ENCODE assay signal across 8 cellular contexts in the genomic region with DNA sequence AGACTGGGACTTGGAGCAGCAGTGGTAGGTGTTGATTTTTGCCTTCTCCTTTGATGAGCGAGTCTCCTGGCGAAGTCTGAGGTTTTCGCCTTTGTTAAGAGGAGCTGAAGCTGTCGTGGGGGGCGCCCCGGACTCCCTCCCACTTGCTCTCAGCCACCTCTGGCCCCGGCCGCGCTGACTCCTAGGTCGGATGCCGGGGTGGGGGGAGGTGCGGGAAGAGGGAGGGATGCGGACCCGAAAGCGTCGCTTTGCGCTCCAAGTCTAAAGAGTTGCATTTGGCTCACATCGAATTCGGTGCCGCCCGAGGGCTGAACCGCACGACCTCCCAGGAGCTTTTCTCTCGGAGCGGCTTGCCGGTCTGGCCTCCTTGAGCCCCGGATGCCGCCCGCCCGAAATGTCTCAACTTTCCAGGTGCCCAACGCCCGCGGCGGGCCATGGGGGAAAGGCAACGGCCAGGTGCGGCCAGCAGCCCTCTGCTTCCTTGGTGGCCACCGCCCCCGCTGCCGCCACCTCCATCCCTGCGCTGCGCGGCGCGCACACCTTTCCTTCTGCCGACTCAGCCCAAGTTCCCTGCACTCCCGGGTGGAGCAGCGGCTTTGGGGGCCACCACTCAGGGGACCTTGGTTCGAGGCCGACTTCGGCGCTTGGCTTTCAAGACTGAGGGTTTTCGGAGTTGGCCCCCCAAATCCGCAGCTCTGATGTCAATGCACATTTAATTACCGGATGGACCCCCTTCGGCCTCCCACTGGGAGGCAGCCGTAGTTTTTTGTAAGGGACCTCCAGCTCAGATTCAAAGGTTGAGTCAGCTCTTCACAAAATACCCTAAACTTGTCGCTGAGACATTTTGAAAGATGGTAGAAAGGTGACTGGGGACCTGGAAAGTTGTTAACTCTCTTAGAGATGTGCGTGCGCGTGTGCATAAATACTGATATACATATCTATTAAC. TPM values are rescaled to one million over a fixed set of nuclear protein-coding genes. Genes with fewer than 3 reads are reported as not detected.
A peak's percentile ranks its signal among the peaks of the same experiment; 100 is the strongest.
DNase-seq lines count a peak whose midpoint lies in the region; ATAC-seq and TF ChIP-seq lines count a peak whose summit lies in the region.

No MANE protein-coding gene starts in this region.

- H3K27ac ChIP-seq in Peyer's patch = no peak overlapping the region
- H3K27ac ChIP-seq in dorsolateral prefrontal cortex = peak overlapping the region in 6 of 59 donors; percentile 10 to 55 (median 40)

- H3K36me3 Mint-ChIP-seq in activated CD4-positive, alpha-beta T cell treated with anti-CD3 and anti-CD28 coated beads for 36 hours (ENCODE audit: low read depth) = no peaks in the 10 kb centered on the region
- no peaks in the 10 kb centered on the region for H3K36me3 Mint-ChIP-seq in naive thymus-derived CD8-positive, alpha-beta T cell

- TF ChIP-seq CTCF in Peyer's patch (IDR thresholded peaks at IDR 0.05) = no peak
- no peak for TF ChIP-seq CTCF in dorsolateral prefrontal cortex (IDR thresholded peaks at IDR 0.05 in 54 of 56, conservative IDR thresholded peaks at IDR 0.05 in 2 of 56; ENCODE audit: low read depth in 1 of 56, partially characterized antibody in 56 of 56)

- no peaks in the 10 kb centered on the region for H3K9me3 ChIP-seq in Peyer's patch

- H3K4me3 Mint-ChIP-seq in activated CD4-positive, alpha-beta T cell treated with anti-CD3 and anti-CD28 coated beads for 36 hours = peak overlapping the region; percentile 73
- peak overlapping the region; percentile 72 to 90 (median 86) for H3K4me3 Mint-ChIP-seq in naive thymus-derived CD8-positive, alpha-beta T cell

- no peaks in the 10 kb centered on the region for H3K36me3 ChIP-seq in Peyer's patch

- H3K27me3 Mint-ChIP-seq in activated CD4-positive, alpha-beta T cell treated with anti-CD3 and anti-CD28 coated beads for 36 hours = peaks cover 2% of the 10 kb centered on the region
- peaks cover 0 to 15% (median 2%) of the 10 kb centered on the region in 5 donors for H3K27me3 Mint-ChIP-seq in naive thymus-derived CD8-positive, alpha-beta T cell

- peak; percentile 37 for DNase-seq in activated CD4-positive, alpha-beta T cell treated with anti-CD3 and anti-CD28 coated beads for 36 hours
- DNase-seq in activated CD4-positive, alpha-beta T cell treated with anti-CD3 and anti-CD28 coated beads, Interleukin-2, amount 50 U/mL, for 4 hours = no peak
- peak in 1 of 3 donors; percentile 20 for DNase-seq in Peyer's patch
- peak in 5 of 10 donors; percentile 4 to 53 (median 27) for DNase-seq in dorsolateral prefrontal cortex
- DNase-seq in naive thymus-derived CD8-positive, alpha-beta T cell = peak in 5 of 10 donors; percentile 6 to 39 (median 20)
- DNase-seq in DMS79 treated with DMSO at 0.1 percent for 48 hours (lab: John Stamatoyannopoulos, UW) = no peak
- DNase-seq in COLO829 (ENCODE audit: low spot score) = no peak
- DNase-seq in NCI-H128 (lab: John Stamatoyannopoulos, UW; ENCODE audit: unreplicated experiment) = no peak

- H3K4me1 Mint-ChIP-seq in activated CD4-positive, alpha-beta T cell treated with anti-CD3 and anti-CD28 coated beads for 36 hours = peaks cover 14% of the 10 kb centered on the region
- peaks cover 6 to 17% (median 15%) of the 10 kb centered on the region in 4 donors for H3K4me1 Mint-ChIP-seq in naive thymus-derived CD8-positive, alpha-beta T cell

- H3K27me3 ChIP-seq in Peyer's patch (no peaks in the 10 kb centered on the region), dorsolateral prefrontal cortex (peaks cover 0 to 84% (median 28%) of the 10 kb centered on the region in 45 donors)

- CTCF ChIA-PET in activated CD4-positive, alpha-beta T cell treated with anti-CD3 and anti-CD28 coated beads for 36 hours (lab: Charles Lee) = interaction anchor here (1.5 kb wide), 1 partner anchor 9 kb away, joined by 5 read pairs; no protein-coding TSS in a partner anchor

- peak; percentile 37 for ATAC-seq in activated CD4-positive, alpha-beta T cell treated with anti-CD3 and anti-CD28 coated beads for 36 hours
- ATAC-seq in naive thymus-derived CD8-positive, alpha-beta T cell = peak; percentile 22 to 24

- no peaks in the 10 kb centered on the region for H3K9me3 Mint-ChIP-seq in activated CD4-positive, alpha-beta T cell treated with anti-CD3 and anti-CD28 coated beads for 36 hours (ENCODE audit: low read depth)
- peaks cover 0 to 3% (median 0%) of the 10 kb centered on the region in 9 donors for H3K9me3 Mint-ChIP-seq in naive thymus-derived CD8-positive, alpha-beta T cell

- no peaks in the 10 kb centered on the region for H3K4me1 ChIP-seq in Peyer's patch

- intact Hi-C loops in activated CD4-positive, alpha-beta T cell treated with anti-CD3 and anti-CD28 coated beads for 36 hours (cut with DNase I, micrococcal nuclease) = loop anchor here (2.0 to 10.0 kb wide), 5 partner anchors 34 to 973 kb away; a partner anchor contains a TSS
- intact Hi-C loops in dorsolateral prefrontal cortex (cut with DNase I) = no loop called here

- POLR2A ChIA-PET in activated CD4-positive, alpha-beta T cell treated with anti-CD3 and anti-CD28 coated beads for 36 hours (lab: Charles Lee) = no interaction called here
- POLR2A ChIA-PET in naive thymus-derived CD8-positive, alpha-beta T cell (lab: Charles Lee) = no interaction called here

- H3K4me3 ChIP-seq in Peyer's patch = peak overlapping the region; percentile 21 to 50 (median 41)
- peak overlapping the region; percentile 29 to 70 (median 55) for H3K4me3 ChIP-seq in dorsolateral prefrontal cortex

- TF ChIP-seq POLR2A in Peyer's patch (IDR thresholded peaks at IDR 0.05) = no peak

- H3K27ac Mint-ChIP-seq in activated CD4-positive, alpha-beta T cell treated with anti-CD3 and anti-CD28 coated beads for 36 hours = peak overlapping the region; percentile 67
- H3K27ac Mint-ChIP-seq in naive thymus-derived CD8-positive, alpha-beta T cell = peak overlapping the region in 3 of 10 donors; percentile 20 to 51 (median 26)

RNA-seq across cellular contexts. Expression of a gene that starts 1.0 kb away (rescaled TPM):
- total RNA-seq in activated CD4-positive, alpha-beta T cell treated with anti-CD3 and anti-CD28 coated beads for 36 hours = 1 to 10 TPM; 1.3 to 2.2 TPM
- 1 to 10 TPM in 2 of 4 donors, under 1 TPM in 1, not detected in 1; 0.18 to 2.5 (median 1.9) TPM for total RNA-seq in Peyer's patch
- total RNA-seq in dorsolateral prefrontal cortex = 10 to 100 TPM; 13.8 to 51.7 (median 30.7) TPM
- total RNA-seq in naive thymus-derived CD8-positive, alpha-beta T cell = 1 to 10 TPM; 1.3 to 2.0 TPM
- polyA plus RNA-seq in naive thymus-derived CD8-positive, alpha-beta T cell = under 1 TPM; 0.13 to 0.24 (median 0.22) TPM

Comparison
In these comparisons a context has a peak if more than half of its experiments do, and no peak if none do; other contexts are left out.
1. RNA of a gene that starts 1.0 kb away (total RNA-seq): 13.8 to 51.7 TPM in dorsolateral prefrontal cortex; 1.3 to 2.2 TPM in activated CD4-positive, alpha-beta T cell treated with anti-CD3 and anti-CD28 coated beads for 36 hours, 1.3 to 2.0 TPM in naive thymus-derived CD8-positive, alpha-beta T cell and 0.18 to 2.5 TPM in Peyer's patch; every median in the first group is over 4 times any median in the second.
2. intact Hi-C loops: an anchor here in activated CD4-positive, alpha-beta T cell treated with anti-CD3 and anti-CD28 coated beads for 36 hours (2.0 to 10.0 kb wide); none called in dorsolateral prefrontal cortex.